2 cellular contexts compared by ENCODE assay signal in the genomic region with DNA sequence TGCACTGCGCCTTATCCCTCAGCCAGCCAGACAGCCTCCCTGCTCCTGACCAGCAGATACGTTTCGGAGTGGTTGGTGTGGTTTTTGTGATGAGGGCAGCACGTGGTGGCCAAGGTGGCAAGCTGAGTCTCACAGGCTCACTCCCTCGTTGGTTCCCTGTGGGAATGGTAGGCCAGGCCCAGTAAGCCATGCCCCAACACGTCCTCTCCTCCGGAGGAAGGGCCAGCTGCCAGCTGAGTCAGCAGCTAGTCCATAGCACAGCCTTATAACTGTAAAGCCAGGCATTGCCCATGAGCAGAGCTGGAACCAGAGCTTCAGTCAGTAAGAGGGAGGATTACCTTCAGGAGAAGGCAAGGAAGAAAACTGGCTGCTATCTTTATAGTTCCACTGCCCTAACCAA.
A peak's percentile ranks its signal among the peaks of the same experiment; 100 is the strongest.
TF ChIP-seq lines count a peak whose summit lies in the region.

No MANE protein-coding gene starts in this region.

TF ChIP-seq in IMR-90, 13 proteins besides CTCF, POLR2A, EP300 and RAD21:
- TF ChIP-seq BHLHE40 (IDR thresholded peaks at IDR 0.05; ENCODE audit: low read depth, low read length) (no peak), NFE2L2 (IDR thresholded peaks at IDR 0.05; ENCODE audit: low read depth, low read length) (no peak), MAFK (IDR thresholded peaks at IDR 0.05; ENCODE audit: low read depth, low read length) (peak; percentile 82), MXI1 (IDR thresholded peaks at IDR 0.05; ENCODE audit: borderline replicate concordance, low read depth, low read length) (no peak), CEBPB (IDR thresholded peaks at IDR 0.05; ENCODE audit: low read depth, low read length) (no peak)

TF ChIP-seq in GM12878, 131 proteins besides CTCF, POLR2A, EP300 and RAD21:
- TF ChIP-seq RCOR1 (conservative IDR thresholded peaks at IDR 0.05; ENCODE audit: low read depth, low read length) (no peak), POLR2AphosphoS5 (IDR thresholded peaks at IDR 0.05; ENCODE audit: low read length) (peak; percentile 51; the same call in 1 of the 2 replicates)
- TF ChIP-seq, protein P1, sequence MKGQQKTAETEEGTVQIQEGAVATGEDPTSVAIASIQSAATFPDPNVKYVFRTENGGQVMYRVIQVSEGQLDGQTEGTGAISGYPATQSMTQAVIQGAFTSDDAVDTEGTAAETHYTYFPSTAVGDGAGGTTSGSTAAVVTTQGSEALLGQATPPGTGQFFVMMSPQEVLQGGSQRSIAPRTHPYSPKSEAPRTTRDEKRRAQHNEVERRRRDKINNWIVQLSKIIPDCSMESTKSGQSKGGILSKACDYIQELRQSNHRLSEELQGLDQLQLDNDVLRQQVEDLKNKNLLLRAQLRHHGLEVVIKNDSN (IDR thresholded peaks at IDR 0.05; ENCODE audit: borderline replicate concordance, extremely low read length, insufficient read depth, low read depth, low read length): no peak
